17 cellular contexts compared by ENCODE assay signal in the genomic region with DNA sequence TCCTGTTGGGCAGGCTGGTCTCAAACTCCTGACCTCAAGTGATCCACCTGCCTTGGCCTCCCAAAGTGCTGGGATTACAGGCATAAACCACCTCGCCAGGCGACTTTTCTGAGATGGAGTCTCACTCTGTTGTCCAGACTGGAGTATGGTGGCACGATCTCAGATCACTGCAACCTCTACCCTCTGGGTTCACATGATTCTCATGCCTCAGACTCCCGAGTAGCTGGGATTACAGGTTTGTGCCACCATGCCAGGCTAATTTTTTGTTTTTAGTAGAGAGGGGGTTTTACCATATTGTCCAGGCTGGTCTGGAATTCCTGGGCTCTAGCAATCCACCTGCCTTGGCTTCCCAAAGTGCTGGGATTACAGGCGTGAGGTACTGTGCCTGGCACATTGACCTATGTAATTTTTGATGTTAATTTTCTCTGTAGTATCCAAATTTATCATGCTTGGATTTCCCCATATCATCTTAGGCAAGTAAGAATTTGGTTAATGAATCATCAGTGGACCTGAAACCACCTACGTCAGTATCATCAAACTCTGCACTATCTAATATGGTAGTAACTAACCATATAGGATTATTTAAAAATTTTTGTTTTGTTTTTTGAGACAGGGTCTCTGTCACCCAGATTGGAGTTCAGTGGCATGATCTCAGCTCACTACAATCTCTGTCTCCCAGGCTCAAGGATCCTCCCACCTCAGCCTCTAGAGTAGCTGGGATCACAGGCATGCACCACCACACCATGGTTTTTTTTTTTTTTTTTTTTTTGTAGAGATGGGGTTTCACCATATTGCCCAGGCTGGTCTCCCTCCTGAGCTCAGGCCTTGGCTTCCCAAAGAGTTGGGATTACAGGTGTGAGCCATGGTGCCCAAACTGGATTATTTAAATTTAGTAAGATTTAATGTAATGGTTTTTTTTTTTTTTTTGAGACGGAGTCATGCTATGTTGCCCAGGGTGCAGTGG. TPM values are rescaled to one million over a fixed set of nuclear protein-coding genes. Genes with fewer than 3 reads are reported as not detected.
A peak's percentile ranks its signal among the peaks of the same experiment; 100 is the strongest.
DNase-seq lines count a peak whose midpoint lies in the region; ATAC-seq and TF ChIP-seq lines count a peak whose summit lies in the region.
"Had no signal": no experiment of that assay in that cellular context is flagged by ENCODE, and none has a peak within 500 bp of the region (broad histone marks: within the 10 kb centered on the region; RNA-seq: fewer than 3 reads in every experiment).

No MANE protein-coding gene starts in this region.

- no peaks in the 10 kb centered on the region for H3K27me3 Mint-ChIP-seq in activated CD4-positive, alpha-beta T cell treated with anti-CD3 and anti-CD28 coated beads for 36 hours
- H3K27me3 Mint-ChIP-seq in activated CD4-positive, alpha-beta memory T cell treated with anti-CD3 and anti-CD28 coated beads, Interleukin-2, amount 10 ng/mL, durations not matched to agents 7 days and 5 days: no peaks in the 10 kb centered on the region
- H3K27me3 Mint-ChIP-seq: CD8-positive, alpha-beta memory T cell had no signal

- peaks cover 10% of the 10 kb centered on the region for H3K36me3 Mint-ChIP-seq in activated CD4-positive, alpha-beta T cell treated with anti-CD3 and anti-CD28 coated beads for 36 hours (ENCODE audit: low read depth)
- H3K36me3 Mint-ChIP-seq in activated CD4-positive, alpha-beta memory T cell treated with anti-CD3 and anti-CD28 coated beads, Interleukin-2, amount 10 ng/mL, durations not matched to agents 7 days and 5 days (ENCODE audit: low read depth): peaks cover 22% of the 10 kb centered on the region

- DNase-seq in activated CD4-positive, alpha-beta T cell treated with anti-CD3 and anti-CD28 coated beads for 36 hours: no peak
- DNase-seq in activated CD4-positive, alpha-beta T cell treated with anti-CD3 and anti-CD28 coated beads, Interleukin-2, amount 50 U/mL, for 4 hours: no peak
- peak; percentile 14 for DNase-seq in activated CD4-positive, alpha-beta memory T cell treated with anti-CD3 and anti-CD28 coated beads, Interleukin-2, amount 10 ng/mL, durations not matched to agents 7 days and 5 days
- DNase-seq in mesenteric fat pad (ENCODE audit: low spot score): peak; percentile 33
- DNase-seq in NCI-H1105 treated with DMSO at 0.1 percent for 48 hours (lab: John Stamatoyannopoulos, UW): no peak
- no peak for DNase-seq in testis
- no peak for DNase-seq in NCI-H1694 (lab: John Stamatoyannopoulos, UW)
- DNase-seq: CD8-positive, alpha-beta memory T cell; effector CD4-positive, alpha-beta T cell; foreskin melanocyte; NCI-H187; NCI-H774 had no signal

- CTCF ChIA-PET in activated CD4-positive, alpha-beta T cell treated with anti-CD3 and anti-CD28 coated beads for 36 hours (lab: Charles Lee): interaction anchor here (0.7 to 1.9 kb wide), 5 partner anchors 13 to 561 kb away, joined by 3 to 7 read pairs (median 4); no protein-coding TSS in a partner anchor
- CTCF ChIA-PET in activated CD4-positive, alpha-beta memory T cell treated with anti-CD3 and anti-CD28 coated beads, Interleukin-2, amount 10 ng/mL, durations not matched to agents 7 days and 5 days (lab: Charles Lee): interaction anchor here (0.6 to 3.7 kb wide), 3 partner anchors 9 to 49 kb away, joined by 3 to 8 read pairs (median 4); no protein-coding TSS in a partner anchor

- ATAC-seq in activated CD4-positive, alpha-beta T cell treated with anti-CD3 and anti-CD28 coated beads for 36 hours: peak; percentile 94
- ATAC-seq in GM21825 (IDR thresholded peaks at IDR 0.05; ENCODE audit: unreplicated experiment): peak; percentile 42
- ATAC-seq: mucosa of descending colon, pancreas, Right ventricle myocardium inferior had no signal

- H3K27me3 ChIP-seq in testis: no peaks in the 10 kb centered on the region
- H3K27me3 ChIP-seq: pancreas, tibial nerve had no signal

- POLR2A ChIA-PET in activated CD4-positive, alpha-beta T cell treated with anti-CD3 and anti-CD28 coated beads for 36 hours (lab: Charles Lee): interaction anchor here (0.6 to 1.0 kb wide), 4 partner anchors 11 to 91 kb away, joined by 3 to 8 read pairs (median 4); no protein-coding TSS in a partner anchor
- POLR2A ChIA-PET in activated CD4-positive, alpha-beta memory T cell treated with anti-CD3 and anti-CD28 coated beads, Interleukin-2, amount 10 ng/mL, durations not matched to agents 7 days and 5 days (lab: Charles Lee): interaction anchor here (0.6 to 3.1 kb wide), 7 partner anchors 12 to 555 kb away, joined by 3 to 11 read pairs (median 3); partner anchors contain the start of genes ATP5F1B and PTGES3

- H3K36me3 ChIP-seq in testis (ENCODE audit: low read depth, missing control alignments): no peaks in the 10 kb centered on the region
- H3K36me3 ChIP-seq: pancreas had no signal

- intact Hi-C loops in activated CD4-positive, alpha-beta T cell treated with anti-CD3 and anti-CD28 coated beads for 36 hours (cut with DNase I, micrococcal nuclease): loop anchor here (1.0 to 2.0 kb wide), 2 partner anchors 11 to 13 kb away; partner anchors contain the start of gene ATP5F1B (in 1 of the 2)
- intact Hi-C loops in testis (cut with DNase I; ENCODE audit: low total_unique reads): no loop called here

- WGBS in testis, 2 donors: 93 to 94% methylated on average over 7 of the region's 7 CpGs

- H3K9me3 ChIP-seq in testis: no peaks in the 10 kb centered on the region
- H3K9me3 ChIP-seq: pancreas had no signal

- TF ChIP-seq POLR2A in testis (IDR thresholded peaks at IDR 0.05): no peak

- no peak for TF ChIP-seq CTCF in testis (IDR thresholded peaks at IDR 0.05)

- H3K4me1 Mint-ChIP-seq in activated CD4-positive, alpha-beta T cell treated with anti-CD3 and anti-CD28 coated beads for 36 hours: peaks cover 16% of the 10 kb centered on the region
- H3K4me1 Mint-ChIP-seq in activated CD4-positive, alpha-beta memory T cell treated with anti-CD3 and anti-CD28 coated beads, Interleukin-2, amount 10 ng/mL, durations not matched to agents 7 days and 5 days: peaks cover 10% of the 10 kb centered on the region

- no peak overlapping the region for H3K4me3 Mint-ChIP-seq in activated CD4-positive, alpha-beta T cell treated with anti-CD3 and anti-CD28 coated beads for 36 hours
- no peak overlapping the region for H3K4me3 Mint-ChIP-seq in activated CD4-positive, alpha-beta memory T cell treated with anti-CD3 and anti-CD28 coated beads, Interleukin-2, amount 10 ng/mL, durations not matched to agents 7 days and 5 days
- H3K4me3 Mint-ChIP-seq: CD8-positive, alpha-beta memory T cell had no signal

- H3K27ac ChIP-seq in testis: no peak overlapping the region
- H3K27ac ChIP-seq: pancreas, tibial nerve had no signal

- H3K4me3 ChIP-seq in testis: no peak overlapping the region
- H3K4me3 ChIP-seq: mucosa of descending colon, pancreas, tibial nerve had no signal

- peak overlapping the region; percentile 72 for H3K27ac Mint-ChIP-seq in activated CD4-positive, alpha-beta T cell treated with anti-CD3 and anti-CD28 coated beads for 36 hours
- no peak overlapping the region for H3K27ac Mint-ChIP-seq in activated CD4-positive, alpha-beta memory T cell treated with anti-CD3 and anti-CD28 coated beads, Interleukin-2, amount 10 ng/mL, durations not matched to agents 7 days and 5 days

- H3K4me1 ChIP-seq in testis: no peaks in the 10 kb centered on the region
- H3K4me1 ChIP-seq: pancreas had no signal

- H3K9me3 Mint-ChIP-seq in activated CD4-positive, alpha-beta T cell treated with anti-CD3 and anti-CD28 coated beads for 36 hours (ENCODE audit: low read depth): peaks cover 10% of the 10 kb centered on the region
- H3K9me3 Mint-ChIP-seq in activated CD4-positive, alpha-beta memory T cell treated with anti-CD3 and anti-CD28 coated beads, Interleukin-2, amount 10 ng/mL, durations not matched to agents 7 days and 5 days: peaks cover 14% of the 10 kb centered on the region

RNA-seq across cellular contexts. Expression of gene ATP5F1B, which starts 11.9 kb away (rescaled TPM):
- total RNA-seq in activated CD4-positive, alpha-beta T cell treated with anti-CD3 and anti-CD28 coated beads for 36 hours: 100 to 1,000 TPM; 756 to 818 TPM
- 100 to 1,000 TPM; 529 to 549 TPM for total RNA-seq in activated CD4-positive, alpha-beta memory T cell treated with anti-CD3 and anti-CD28 coated beads, Interleukin-2, amount 10 ng/mL, durations not matched to agents 7 days and 5 days
- total RNA-seq in mesenteric fat pad: 570 TPM
- total RNA-seq in testis: 100 to 1,000 TPM; 342 to 387 TPM
- polyA plus RNA-seq in testis (ENCODE audit: insufficient read depth, low read depth, low replicate concordance): 666 TPM

RNA-seq across cellular contexts. Expression of gene BAZ2A, which starts 27.6 kb away (rescaled TPM):
- total RNA-seq in activated CD4-positive, alpha-beta T cell treated with anti-CD3 and anti-CD28 coated beads for 36 hours: 100 to 1,000 TPM in 1 of 2 experiments, 10 to 100 TPM in 1; 79.4 to 129 TPM
- total RNA-seq in activated CD4-positive, alpha-beta memory T cell treated with anti-CD3 and anti-CD28 coated beads, Interleukin-2, amount 10 ng/mL, durations not matched to agents 7 days and 5 days: 100 to 1,000 TPM; 121 to 126 TPM
- total RNA-seq in mesenteric fat pad (81.2 TPM), testis (100 to 1,000 TPM; 250 to 316 TPM)
- polyA plus RNA-seq in testis (ENCODE audit: insufficient read depth, low read depth, low replicate concordance): 134 TPM

RNA-seq across cellular contexts. Expression of gene PTGES3, which starts 30.4 kb away (rescaled TPM):
- 100 to 1,000 TPM; 284 to 386 TPM for total RNA-seq in activated CD4-positive, alpha-beta T cell treated with anti-CD3 and anti-CD28 coated beads for 36 hours
- total RNA-seq in activated CD4-positive, alpha-beta memory T cell treated with anti-CD3 and anti-CD28 coated beads, Interleukin-2, amount 10 ng/mL, durations not matched to agents 7 days and 5 days: 100 to 1,000 TPM; 240 to 241 TPM
- total RNA-seq in mesenteric fat pad: 130 TPM
- 100 to 1,000 TPM; 102 to 110 TPM for total RNA-seq in testis
- polyA plus RNA-seq in testis (ENCODE audit: insufficient read depth, low read depth, low replicate concordance): 267 TPM

Comparison
In these comparisons a context has a peak if more than half of its experiments do, and no peak if none do; other contexts are left out.
1. DNase-seq: peak in activated CD4-positive, alpha-beta memory T cell treated with anti-CD3 and anti-CD28 coated beads, Interleukin-2, amount 10 ng/mL, durations not matched to agents 7 days and 5 days (single experiment) and mesenteric fat pad (single experiment); none in activated CD4-positive, alpha-beta T cell treated with anti-CD3 and anti-CD28 coated beads for 36 hours (single experiment), activated CD4-positive, alpha-beta T cell treated with anti-CD3 and anti-CD28 coated beads, Interleukin-2, amount 50 U/mL, for 4 hours (0 of 2), NCI-H1105 treated with DMSO at 0.1 percent for 48 hours (single experiment), testis (single experiment) and NCI-H1694 (single experiment).